ENCODE assay signal across 17 cellular contexts in the genomic region with DNA sequence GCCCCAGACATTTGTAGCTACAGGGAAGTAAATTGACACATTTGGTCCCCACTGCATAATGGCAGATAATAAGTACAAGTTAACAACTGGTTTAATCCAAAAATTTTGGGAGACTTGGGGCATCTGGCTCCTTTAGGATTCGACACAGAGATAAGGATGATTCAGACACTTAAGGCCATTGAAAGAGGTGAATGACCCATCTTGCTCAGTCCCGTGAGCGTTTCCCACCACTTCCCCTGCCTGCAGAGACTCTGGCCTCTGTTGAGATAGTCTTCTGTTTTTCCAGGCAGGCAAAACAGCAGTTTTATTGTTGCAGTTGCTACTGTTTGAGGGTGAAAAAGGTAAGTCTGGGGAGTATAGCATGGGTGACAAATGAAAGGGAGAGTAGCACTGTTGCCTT.
"Had no signal": no experiment of that assay in that cellular context is flagged by ENCODE, and none has a peak within 500 bp of the region (broad histone marks: within the 10 kb centered on the region; RNA-seq: fewer than 3 reads in every experiment).

No MANE protein-coding gene starts in this region.

- H3K27me3 ChIP-seq: cardiac muscle cell, esophagus squamous epithelium, tibial artery, uterus had no signal

- H3K4me1 ChIP-seq: uterus had no signal

- H3K27ac ChIP-seq: cardiac muscle cell, esophagus squamous epithelium, tibial artery, uterus had no signal

- DNase-seq: activated CD4-positive, alpha-beta memory T cell treated with anti-CD3 and anti-CD28 coated beads, Interleukin-2, amount 10 ng/mL, durations not matched to agents 7 days and 5 days; activated CD4-positive, alpha-beta T cell treated with anti-CD3 and anti-CD28 coated beads for 4 hours; activated effector memory CD4-positive, alpha-beta T cell treated with Interleukin-2 at 50 U/mL for 16 hours; activated naive CD4-positive, alpha-beta T cell treated with anti-CD3 and anti-CD28 coated beads, Interleukin-2, amount 50 U/mL, for 16 hours; activated T-cell treated with anti-CD3 and anti-CD28 coated beads, Interleukin-2, amount 50 U/mL, for 24 hours; esophagus squamous epithelium; foreskin fibroblast; glutamatergic neuron; kidney glomerular epithelial cell; nephron progenitor cell; occipital lobe; stimulated activated CD4-positive, alpha-beta T cell treated with anti-CD3 and anti-CD28 coated beads, Interleukin-2, amount 100 ng/mL, for 48 hours; T1000; tibial artery; uterus had no signal

- H3K4me3 ChIP-seq: cardiac muscle cell, esophagus squamous epithelium, tibial artery, uterus had no signal

- ATAC-seq: stimulated activated memory B cell treated with anti-CD40 and anti-IgM and Interleukin-4, amounts not matched to agents 10 μg/mL and 1 μg/mL and 100 μg/mL, for 72 hours had no signal

- H3K36me3 ChIP-seq: uterus had no signal

- H3K9me3 ChIP-seq: uterus had no signal
